ENCODE assay signal across 17 cellular contexts in the genomic region with DNA sequence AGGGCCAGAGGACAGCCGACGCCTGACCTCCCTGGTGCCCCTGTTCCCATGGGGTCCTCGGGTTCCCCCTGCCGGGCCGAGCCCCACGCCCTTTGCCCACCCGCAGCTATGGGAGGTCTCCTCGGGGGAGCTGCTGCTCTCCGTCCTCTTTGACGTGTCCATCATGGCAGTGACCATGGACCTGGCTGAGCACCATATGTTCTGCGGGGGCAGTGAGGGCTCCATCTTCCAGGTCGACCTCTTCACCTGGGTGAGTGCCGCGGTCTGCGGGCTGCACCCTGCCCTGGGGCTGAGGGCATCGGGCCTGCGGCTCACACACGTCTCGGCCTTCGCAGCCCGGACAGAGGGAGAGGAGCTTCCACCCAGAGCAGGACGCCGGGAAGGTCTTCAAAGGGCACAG. TPM values are rescaled to one million over a fixed set of nuclear protein-coding genes. Genes with fewer than 3 reads are reported as not detected.
A peak's percentile ranks its signal among the peaks of the same experiment; 100 is the strongest.
DNase-seq lines count a peak whose midpoint lies in the region; ATAC-seq and TF ChIP-seq lines count a peak whose summit lies in the region.
"Had no signal": no experiment of that assay in that cellular context is flagged by ENCODE, and none has a peak within 500 bp of the region (broad histone marks: within the 10 kb centered on the region; RNA-seq: fewer than 3 reads in every experiment).

No MANE protein-coding gene starts in this region.

- H3K27ac ChIP-seq in HCT116 (ENCODE audit: low read depth, low read length): peak overlapping the region; percentile 50; the same call in 1 of the 2 replicates
- H3K27ac ChIP-seq in osteoblast (ENCODE audit: low read depth, low read length): no peak overlapping the region
- H3K27ac ChIP-seq: C4-2B, PC-9, SJCRH30 had no signal

- H3K9me3 ChIP-seq in HCT116 (ENCODE audit: control insufficient read depth in 1 of 2, insufficient read depth in 1 of 2, low read depth in 1 of 2, low read length in 2 of 2) (no peaks in the 10 kb centered on the region), osteoblast (ENCODE audit: low read depth, low read length) (no peaks in the 10 kb centered on the region)
- H3K9me3 ChIP-seq: SJCRH30 had no signal

- H3K4me3 ChIP-seq in HCT116 (replicated peaks in 1 of 2; ENCODE audit: low read depth in 1 of 2, low read length in 2 of 2) (no peak overlapping the region), osteoblast (ENCODE audit: insufficient read depth, low read length) (no peak overlapping the region)
- H3K4me3 ChIP-seq: PC-9, SJCRH30 had no signal

- H3K27me3 ChIP-seq in HCT116 (ENCODE audit: insufficient read depth, low read length) (no peaks in the 10 kb centered on the region), osteoblast (ENCODE audit: insufficient read depth, low read length) (peaks cover 6% of the 10 kb centered on the region)
- H3K27me3 ChIP-seq: SJCRH30 had no signal

- no peak overlapping the region for H3K27ac Mint-ChIP-seq in chondrocyte (ENCODE audit: unreplicated experiment)

- no peak overlapping the region for H3K4me2 ChIP-seq in HCT116 (ENCODE audit: low read length)
- no peak overlapping the region for H3K4me2 ChIP-seq in osteoblast (ENCODE audit: insufficient read depth, low read length)
- H3K4me2 ChIP-seq: PC-9 had no signal

- H3K4me3 Mint-ChIP-seq in chondrocyte (ENCODE audit: unreplicated experiment): no peak overlapping the region

- no peak overlapping the region for H3K9ac ChIP-seq in HCT116 (ENCODE audit: low read length)

- no peak for TF ChIP-seq POLR2A in HCT116 (IDR thresholded peaks at IDR 0.05; ENCODE audit: borderline replicate concordance, extremely low read depth, insufficient read depth, insufficient read length)

- H3K36me3 Mint-ChIP-seq in chondrocyte (ENCODE audit: low read depth): peaks cover 10% of the 10 kb centered on the region

- H4K20me1 ChIP-seq in HCT116 (ENCODE audit: insufficient read depth): peaks cover 6% of the 10 kb centered on the region; the same call in 1 of the 2 replicates
- peaks cover 9% of the 10 kb centered on the region for H4K20me1 ChIP-seq in osteoblast (ENCODE audit: insufficient read depth, low read length)

- ATAC-seq in HCT116: no peak
- ATAC-seq in esophagus mucosa: no peak

- TF ChIP-seq RAD21 in HCT116 (IDR thresholded peaks at IDR 0.05; ENCODE audit: low read depth): no peak
- TF ChIP-seq RAD21 in Ishikawa (IDR thresholded peaks at IDR 0.05; ENCODE audit: low read depth): no peak

- no peaks in the 10 kb centered on the region for H3K9me3 Mint-ChIP-seq in chondrocyte (ENCODE audit: low read depth)

- H3K79me2 ChIP-seq in HCT116 (ENCODE audit: insufficient read depth, low read length) (peaks cover 16% of the 10 kb centered on the region; the same call in 1 of the 2 replicates), osteoblast (ENCODE audit: insufficient read depth, low read length) (peaks cover 2% of the 10 kb centered on the region)

- no peaks in the 10 kb centered on the region for H3K9me2 ChIP-seq in HCT116 (ENCODE audit: insufficient read depth)

- RAD21 ChIA-PET in HCT116 (lab: Charles Lee; ENCODE audit: low non-redundant PET in 1 of 2, low total read pairs in 2 of 2, uncharacterized antibody in 2 of 2, unreplicated experiment in 2 of 2): interaction anchor here in 1 of 2 experiments (0.6 kb wide), 1 partner anchor 34 kb away, joined by 5 read pairs; no protein-coding TSS in a partner anchor

- CTCF ChIA-PET in HCT116 (lab: Charles Lee): no interaction called here

- H3K36me3 ChIP-seq in HCT116 (ENCODE audit: control insufficient read depth in 1 of 2, insufficient read depth in 2 of 2, low read length in 2 of 2) (peaks cover 13 to 68% of the 10 kb centered on the region in 2 experiments), osteoblast (ENCODE audit: insufficient read depth, low read length) (peaks cover 23% of the 10 kb centered on the region)

- H2AFZ ChIP-seq in HCT116 (ENCODE audit: low read depth, low read length, poor library complexity, severe bottlenecking): no peak overlapping the region
- H2AFZ ChIP-seq in osteoblast (ENCODE audit: low read length): no peak overlapping the region
- H2AFZ ChIP-seq: PC-9 had no signal

- no peak for TF ChIP-seq EP300 in Ishikawa (IDR thresholded peaks at IDR 0.05; ENCODE audit: borderline replicate concordance)

- DNase-seq in HCT116 (ENCODE audit: low read depth, low spot score): no peak
- DNase-seq in chondrocyte (ENCODE audit: low spot score): peak; percentile 90
- no peak for DNase-seq in UCSD-AML1 (lab: John Stamatoyannopoulos, UW; ENCODE audit: unreplicated experiment)
- DNase-seq in osteoblast (ENCODE audit: insufficient read length, low spot score, missing footprints): no peak
- DNase-seq: DMS79, NCI-H1092, NCI-H1436 treated with DMSO at 0.1 percent for 48 hours, NCI-H2029, NCI-H2171, NCI-H526, PC-9 had no signal

- TF ChIP-seq CTCF in HCT116 (IDR thresholded peaks at IDR 0.05 in 2 of 3, conservative IDR thresholded peaks at IDR 0.05 in 1 of 3; ENCODE audit: borderline replicate concordance in 1 of 3, insufficient read depth in 1 of 3, low read depth in 2 of 3, low read length in 2 of 3) (no peak), chondrocyte (IDR thresholded peaks at IDR 0.05) (no peak), osteoblast (IDR thresholded peaks at IDR 0.05; ENCODE audit: extremely low read depth, low read depth, low read length) (no peak)

- intact Hi-C loops in HCT116 (cut with micrococcal nuclease): no loop called here

- H3K4me1 Mint-ChIP-seq in chondrocyte (ENCODE audit: low read depth): no peaks in the 10 kb centered on the region

- no TSS peak for BruUV-seq in HCT116 (replicated peaks; lab: Mats Ljungman, UMichigan)

- H3K27me3 Mint-ChIP-seq in chondrocyte (ENCODE audit: low read depth): no peaks in the 10 kb centered on the region

- POLR2A ChIA-PET in HCT116 (lab: Charles Lee): no interaction called here

- H3K4me1 ChIP-seq in HCT116 (ENCODE audit: control insufficient read depth in 1 of 2, insufficient read depth in 2 of 2, low read length in 2 of 2) (peaks cover 0 to 18% of the 10 kb centered on the region in 2 experiments; a peak in 3 of 4 replicates), osteoblast (ENCODE audit: insufficient read depth, low read length) (no peaks in the 10 kb centered on the region)

TF ChIP-seq in HCT116, 20 proteins besides CTCF, POLR2A, EP300 and RAD21 (continues in another document):
- TF ChIP-seq EZH2phosphoT487 (IDR thresholded peaks at IDR 0.05; ENCODE audit: borderline replicate concordance): no peak
- TF ChIP-seq FOSL1 (IDR thresholded peaks at IDR 0.05; ENCODE audit: low read depth): no peak
- no peak for TF ChIP-seq CBX3 (IDR thresholded peaks at IDR 0.05; ENCODE audit: low read depth)
- TF ChIP-seq ATF3 (IDR thresholded peaks at IDR 0.05): no peak
- TF ChIP-seq POLR2AphosphoS5 (IDR thresholded peaks at IDR 0.05; ENCODE audit: low read depth, low read length): no peak

TF ChIP-seq in Ishikawa, 13 proteins besides CTCF, POLR2A, EP300 and RAD21:
- TF ChIP-seq EGR1 (IDR thresholded peaks at IDR 0.05) (peak; percentile 19; the same call in 1 of the 2 replicates), NFIC (IDR thresholded peaks at IDR 0.05) (no peak)
TF ChIP-seq in Ishikawa: peak in this region for 1.

RNA-seq across cellular contexts. Expression of gene WDR18, which starts 6.6 kb away (rescaled TPM):
- 124 TPM for total RNA-seq in HCT116 (2021; ENCODE audit: unreplicated experiment)
- polyA plus RNA-seq in HCT116 (2012): 104 and 106 TPM in 2 replicates
- 42.1 to 48.5 TPM (median 48.0 TPM) in 3 replicates for total RNA-seq in chondrocyte
- 45.6 and 46.6 TPM in 2 replicates for total RNA-seq in osteoblast
- total RNA-seq in esophagus mucosa: 41.2 TPM

RNA-seq across cellular contexts. Expression of gene GRIN3B, which starts 9.5 kb away (rescaled TPM):
- total RNA-seq in HCT116 (2021; ENCODE audit: unreplicated experiment) (0.69 TPM), chondrocyte (0.31 to 0.67 TPM (median 0.33 TPM) in 3 replicates), osteoblast (not detected in 2 replicates), esophagus mucosa (not detected)
- polyA plus RNA-seq in HCT116 (2012): 0.64 and 0.65 TPM in 2 replicates
- total RNA-seq: MCF 10A, SJCRH30 had no signal

RNA-seq across cellular contexts. Expression of gene TMEM259, which starts 30.2 kb away (rescaled TPM):
- total RNA-seq in HCT116 (2021; ENCODE audit: unreplicated experiment) (202 TPM), chondrocyte (120 to 130 TPM (median 120 TPM) in 3 replicates), osteoblast (74.0 and 84.0 TPM in 2 replicates), esophagus mucosa (72.3 TPM)
- 168 and 187 TPM in 2 replicates for polyA plus RNA-seq in HCT116 (2012)

RNA-seq across cellular contexts. Expression of gene RNU6-2, which starts 30.6 kb away (rescaled TPM):
- not detected for total RNA-seq in HCT116 (2021; ENCODE audit: unreplicated experiment)
- not detected in 2 replicates for polyA plus RNA-seq in HCT116 (2012)
- total RNA-seq in chondrocyte: not detected in 3 replicates
- not detected in 2 replicates for total RNA-seq in osteoblast
- not detected for total RNA-seq in esophagus mucosa
- total RNA-seq: H1, MCF 10A, PC-9, SJCRH30 had no signal
- polyA plus RNA-seq: H1 had no signal

RNA-seq across cellular contexts. Expression of gene CNN2, which starts 35.7 kb away (rescaled TPM):
- total RNA-seq in HCT116 (2021; ENCODE audit: unreplicated experiment) (212 TPM), chondrocyte (258 to 363 TPM (median 357 TPM) in 3 replicates), osteoblast (537 and 594 TPM in 2 replicates), esophagus mucosa (183 TPM)
- 140 and 171 TPM in 2 replicates for polyA plus RNA-seq in HCT116 (2012)
